ENCODE assay signal across 17 cellular contexts in genomic region chr1:116811321-116811720, GRCh38. TPM values are rescaled to one million over a fixed set of nuclear protein-coding genes. Genes with fewer than 3 reads are reported as not detected.
"Had no signal": no experiment of that assay in that cellular context is flagged by ENCODE, and none has a peak within 500 bp of the region (broad histone marks: within the 10 kb centered on the region; RNA-seq: fewer than 3 reads in every experiment).

No MANE protein-coding gene starts in this region.

- H3K4me3 ChIP-seq: breast epithelium, dorsolateral prefrontal cortex, esophagus squamous epithelium, lower lobe of right lung, tibial nerve had no signal

- H3K27ac Mint-ChIP-seq: mesothelial cell of epicardium had no signal

- H3K4me3 Mint-ChIP-seq: activated naive CD4-positive, alpha-beta T cell treated with anti-CD3 and anti-CD28 coated beads, Interleukin-2, amount 50 U/mL, for 24 hours; mesothelial cell of epicardium had no signal

- H3K36me3 ChIP-seq: breast epithelium, esophagus squamous epithelium, lower lobe of right lung, tibial nerve had no signal

- DNase-seq: activated CD4-positive, alpha-beta T cell treated with anti-CD3 and anti-CD28 coated beads, Interleukin-2, amount 50 U/mL, for 48 hours; aorta; dorsolateral prefrontal cortex; esophagus squamous epithelium; foreskin fibroblast; glutamatergic neuron; left cardiac atrium; lower lobe of right lung; retina; stimulated activated CD4-positive, alpha-beta T cell treated with anti-CD3 and anti-CD28 coated beads, Interleukin-15, amount 100 ng/mL, for 24 hours; stimulated activated CD4-positive, alpha-beta T cell treated with anti-CD3 and anti-CD28 coated beads, Interleukin-4, amount 100 ng/mL, for 4 hours had no signal

- H3K9me3 ChIP-seq: breast epithelium, lower lobe of right lung had no signal

- H3K27ac ChIP-seq: breast epithelium, dorsolateral prefrontal cortex, lower lobe of right lung, tibial nerve had no signal

- H3K4me1 Mint-ChIP-seq: mesothelial cell of epicardium had no signal

- H3K27me3 ChIP-seq: breast epithelium, dorsolateral prefrontal cortex, esophagus squamous epithelium, tibial nerve had no signal

- H3K27me3 Mint-ChIP-seq: activated naive CD4-positive, alpha-beta T cell treated with anti-CD3 and anti-CD28 coated beads, Interleukin-2, amount 50 U/mL, for 24 hours had no signal

- H3K4me1 ChIP-seq: breast epithelium, lower lobe of right lung, tibial nerve had no signal

- H3K36me3 Mint-ChIP-seq: mesothelial cell of epicardium had no signal

- ATAC-seq: left cardiac atrium, lower lobe of right lung had no signal

RNA-seq across cellular contexts. Expression of gene CD2, which starts 57.1 kb away (rescaled TPM):
- total RNA-seq: chondrocyte, mesothelial cell of epicardium, SK-MEL-5 had no signal
